18 cellular contexts compared by ENCODE assay signal in genomic region chr11:128330203-128330602, GRCh38.
A peak's percentile ranks its signal among the peaks of the same experiment; 100 is the strongest.
DNase-seq lines count a peak whose midpoint lies in the region; ATAC-seq and TF ChIP-seq lines count a peak whose summit lies in the region.
"Had no signal": no experiment of that assay in that cellular context is flagged by ENCODE, and none has a peak within 500 bp of the region (broad histone marks: within the 10 kb centered on the region; RNA-seq: fewer than 3 reads in every experiment).

No MANE protein-coding gene starts in this region.

- H3K4ac ChIP-seq in mesendoderm (ENCODE audit: low read depth, low read length): no peak overlapping the region

- no peak overlapping the region for H2BK5ac ChIP-seq in mesendoderm (ENCODE audit: low read length)

- H3K36me3 ChIP-seq in mesendoderm (ENCODE audit: control insufficient read depth, insufficient read depth, low read length) (no peaks in the 10 kb centered on the region), WERI-Rb-1 (no peaks in the 10 kb centered on the region)
- H3K36me3 ChIP-seq: suprapubic skin had no signal

- H3K18ac ChIP-seq in mesendoderm (ENCODE audit: low read length): no peak overlapping the region

- H3K27me3 ChIP-seq in mesendoderm (ENCODE audit: insufficient read depth, low read length, poor library complexity) (no peaks in the 10 kb centered on the region), WERI-Rb-1 (ENCODE audit: insufficient read depth, low read depth, severe bottlenecking) (no peaks in the 10 kb centered on the region)
- H3K27me3 ChIP-seq: suprapubic skin had no signal

- H2BK15ac ChIP-seq in mesendoderm (replicated peaks; ENCODE audit: low read depth): no peak overlapping the region

- no peak for ATAC-seq in stimulated activated naive CD8-positive, alpha-beta T cell treated with anti-CD3 and anti-CD28 coated beads, Interleukin-15, Interleukin-2, amounts not matched to agents 100 U/mL and 50 U/mL, for 24 hours
- no peak for ATAC-seq in activated naive CD4-positive, alpha-beta T cell treated with anti-CD3 and anti-CD28 coated beads, Interleukin-2, amount 50 U/mL, for 72 hours
- no peak for ATAC-seq in GM19035 (IDR thresholded peaks at IDR 0.05; ENCODE audit: unreplicated experiment)
- ATAC-seq: HCT116 had no signal

- no peak overlapping the region for H3K27ac ChIP-seq in mesendoderm (ENCODE audit: low read depth, low read length)
- H3K27ac ChIP-seq in WERI-Rb-1: no peak overlapping the region
- H3K27ac ChIP-seq: dorsolateral prefrontal cortex had no signal

- H4K8ac ChIP-seq in mesendoderm (ENCODE audit: low read depth, low read length): no peak overlapping the region

- no peak overlapping the region for H3K9ac ChIP-seq in mesendoderm (ENCODE audit: low read length)
- H3K9ac ChIP-seq: SK-N-SH had no signal

- H3K23ac ChIP-seq in mesendoderm (ENCODE audit: low read length): no peak overlapping the region

- no peaks in the 10 kb centered on the region for H3K27me3 Mint-ChIP-seq in stimulated activated naive CD8-positive, alpha-beta T cell treated with anti-CD3 and anti-CD28 coated beads, Interleukin-15, Interleukin-2, amounts not matched to agents 100 ng/mL and 50 ng/mL, for 24 hours
- H3K27me3 Mint-ChIP-seq: B cell had no signal

- H4K5ac ChIP-seq in mesendoderm (ENCODE audit: low read length): no peak overlapping the region

- peaks cover 80% of the 10 kb centered on the region for H3K4me1 Mint-ChIP-seq in stimulated activated naive CD8-positive, alpha-beta T cell treated with anti-CD3 and anti-CD28 coated beads, Interleukin-15, Interleukin-2, amounts not matched to agents 100 ng/mL and 50 ng/mL, for 24 hours (ENCODE audit: low read depth)

- no CpG with 5 or more reads among the region's 2 CpGs for whole genome bisulfite sequencing in mesendoderm (ENCODE audit: extremely low coverage, insufficient coverage, low lambda C conversion rate)

- H3K4me1 ChIP-seq in mesendoderm (ENCODE audit: control insufficient read depth, low read depth, low read length): peaks cover 3% of the 10 kb centered on the region
- H3K4me1 ChIP-seq: suprapubic skin had no signal

- H3K79me2 ChIP-seq in mesendoderm (ENCODE audit: control insufficient read depth, insufficient read depth, low read length): no peaks in the 10 kb centered on the region

- no peaks in the 10 kb centered on the region for H3K9me3 ChIP-seq in WERI-Rb-1 (ENCODE audit: severe bottlenecking)
- H3K9me3 ChIP-seq: SK-N-SH, suprapubic skin had no signal

- H3K56ac ChIP-seq in mesendoderm (ENCODE audit: low read length): no peak overlapping the region

- no peak for DNase-seq in stimulated activated naive CD8-positive, alpha-beta T cell treated with anti-CD3 and anti-CD28 coated beads, Interleukin-15, Interleukin-2, amounts not matched to agents 100 U/mL and 50 U/mL, for 24 hours
- no peak for DNase-seq in activated naive CD4-positive, alpha-beta T cell treated with anti-CD3 and anti-CD28 coated beads, Interleukin-2, amount 50 U/mL, for 72 hours (ENCODE audit: low spot score in 2 of 2)
- DNase-seq in mesendoderm (peak; percentile 48), WERI-Rb-1 (no peak), LoVo (ENCODE audit: low spot score) (no peak)
- no peak for DNase-seq in effector CD4-positive, alpha-beta T cell
- DNase-seq: DND-41, dorsolateral prefrontal cortex, NCI-H1092, NCI-H226, OCI-M1, SK-N-SH had no signal

- H3K4me3 ChIP-seq in mesendoderm (ENCODE audit: low read length) (no peak overlapping the region), WERI-Rb-1 (ENCODE audit: low read depth, low read length) (no peak overlapping the region)
- H3K4me3 ChIP-seq: dorsolateral prefrontal cortex, skin epidermis, suprapubic skin had no signal

- no peak for TF ChIP-seq CTCF in WERI-Rb-1 (IDR thresholded peaks at IDR 0.05; ENCODE audit: low read depth, low read length)

- no peak overlapping the region for H2BK120ac ChIP-seq in mesendoderm (ENCODE audit: low read depth, low read length)

- H2AK5ac ChIP-seq in mesendoderm (ENCODE audit: low read length): no peak overlapping the region

- no peaks in the 10 kb centered on the region for H3K36me3 Mint-ChIP-seq in stimulated activated naive CD8-positive, alpha-beta T cell treated with anti-CD3 and anti-CD28 coated beads, Interleukin-15, Interleukin-2, amounts not matched to agents 100 ng/mL and 50 ng/mL, for 24 hours (ENCODE audit: low read depth)
- peaks cover 0 to 16% of the 10 kb centered on the region in 2 donors for H3K36me3 Mint-ChIP-seq in activated naive CD4-positive, alpha-beta T cell treated with anti-CD3 and anti-CD28 coated beads, Interleukin-2, amount 50 U/mL, for 72 hours

- H3K4me3 Mint-ChIP-seq in stimulated activated naive CD8-positive, alpha-beta T cell treated with anti-CD3 and anti-CD28 coated beads, Interleukin-15, Interleukin-2, amounts not matched to agents 100 ng/mL and 50 ng/mL, for 24 hours: no peak overlapping the region
- H3K4me3 Mint-ChIP-seq: B cell had no signal

- H3K79me1 ChIP-seq in mesendoderm (ENCODE audit: low read length): no peaks in the 10 kb centered on the region

- no peak overlapping the region for H3K4me2 ChIP-seq in mesendoderm (ENCODE audit: low read length)
- H3K4me2 ChIP-seq: SK-N-SH had no signal

- no peaks in the 10 kb centered on the region for H3K9me3 Mint-ChIP-seq in stimulated activated naive CD8-positive, alpha-beta T cell treated with anti-CD3 and anti-CD28 coated beads, Interleukin-15, Interleukin-2, amounts not matched to agents 100 ng/mL and 50 ng/mL, for 24 hours
- H3K9me3 Mint-ChIP-seq in activated naive CD4-positive, alpha-beta T cell treated with anti-CD3 and anti-CD28 coated beads, Interleukin-2, amount 50 U/mL, for 72 hours: peaks cover 0 to 8% of the 10 kb centered on the region in 2 donors

- H3K27ac Mint-ChIP-seq in stimulated activated naive CD8-positive, alpha-beta T cell treated with anti-CD3 and anti-CD28 coated beads, Interleukin-15, Interleukin-2, amounts not matched to agents 100 ng/mL and 50 ng/mL, for 24 hours: peak overlapping the region; percentile 95
- peak overlapping the region; percentile 76 to 91 for H3K27ac Mint-ChIP-seq in activated naive CD4-positive, alpha-beta T cell treated with anti-CD3 and anti-CD28 coated beads, Interleukin-2, amount 50 U/mL, for 72 hours
